Comparison of ENCODE assay signal across 22 cellular contexts in genomic region chr14:80522936-80523335, GRCh38.
DNase-seq lines count a peak whose midpoint lies in the region; ATAC-seq and TF ChIP-seq lines count a peak whose summit lies in the region.
"Had no signal": no experiment of that assay in that cellular context is flagged by ENCODE, and none has a peak within 500 bp of the region (broad histone marks: within the 10 kb centered on the region; RNA-seq: fewer than 3 reads in every experiment).

No MANE protein-coding gene starts in this region.

- intact Hi-C loops in PC-3 (cut with micrococcal nuclease): loop anchor here (1.0 to 2.0 kb wide), 4 partner anchors 47 to 466 kb away; no protein-coding TSS in a partner anchor

- H3K9me2 ChIP-seq in PC-3 (replicated peaks; ENCODE audit: low read length): no peaks in the 10 kb centered on the region

- CTCF ChIA-PET in PC-3 (lab: Charles Lee) (interaction anchor here (0.6 to 1.0 kb wide), 2 partner anchors 63 to 657 kb away, joined by 3 read pairs; no protein-coding TSS in a partner anchor), RWPE1 (lab: Yijun Ruan, JAX) (no interaction called here)

- H3K4me1 Mint-ChIP-seq in stimulated activated naive CD8-positive, alpha-beta T cell treated with anti-CD3 and anti-CD28 coated beads, Interleukin-15, amount 100 ng/mL, for 72 hours: no peaks in the 10 kb centered on the region
- H3K4me1 Mint-ChIP-seq: GM23338, neural crest cell, T-helper 17 cell had no signal

- H2AFZ ChIP-seq in PC-3 (ENCODE audit: low read length) (no peak overlapping the region), osteoblast (ENCODE audit: low read length) (peak overlapping the region; percentile 2)
- H2AFZ ChIP-seq: GM23338 had no signal

- no peaks in the 10 kb centered on the region for H3K27me3 ChIP-seq in PC-3 (ENCODE audit: low read length)
- H3K27me3 ChIP-seq in osteoblast (ENCODE audit: insufficient read depth, low read length): no peaks in the 10 kb centered on the region

- H3K9me3 ChIP-seq in PC-3 (ENCODE audit: low read length) (no peaks in the 10 kb centered on the region), osteoblast (ENCODE audit: low read depth, low read length) (no peaks in the 10 kb centered on the region)
- H3K9me3 ChIP-seq: psoas muscle had no signal

- peaks cover 34% of the 10 kb centered on the region for H3K4me1 ChIP-seq in PC-3 (ENCODE audit: insufficient read depth, low read length)
- H3K4me1 ChIP-seq in osteoblast (ENCODE audit: insufficient read depth, low read length): peaks cover 6% of the 10 kb centered on the region
- H3K4me1 ChIP-seq: psoas muscle had no signal

- POLR2A ChIA-PET in PC-3 (lab: Charles Lee; ENCODE audit: unreplicated experiment) (no interaction called here), RWPE1 (lab: Yijun Ruan, JAX; ENCODE audit: low non-redundant PET) (no interaction called here)

- H3K27ac ChIP-seq in PC-3 (ENCODE audit: low read length): peak overlapping the region; percentile 57
- no peak overlapping the region for H3K27ac ChIP-seq in osteoblast (ENCODE audit: low read depth, low read length)
- no peak overlapping the region for H3K27ac ChIP-seq in RWPE1
- H3K27ac ChIP-seq: psoas muscle, WERI-Rb-1 had no signal

- no TSS peak for BruUV-seq in PC-3 (replicated peaks; lab: Mats Ljungman, UMichigan)

- H3K4me3 ChIP-seq in PC-3 (ENCODE audit: low read length): peak overlapping the region; percentile 20; the same call in 1 of the 2 replicates
- no peak overlapping the region for H3K4me3 ChIP-seq in osteoblast (ENCODE audit: insufficient read depth, low read length)
- H3K4me3 ChIP-seq: GM23338, psoas muscle had no signal

- no peak overlapping the region for H3K4me3 Mint-ChIP-seq in stimulated activated naive CD8-positive, alpha-beta T cell treated with anti-CD3 and anti-CD28 coated beads, Interleukin-15, amount 100 ng/mL, for 72 hours
- H3K4me3 Mint-ChIP-seq: CD4-positive, alpha-beta T cell; effector memory CD8-positive, alpha-beta T cell; GM23338; neural crest cell; T-helper 17 cell had no signal

- H4K20me1 ChIP-seq in PC-3 (ENCODE audit: low read length) (no peaks in the 10 kb centered on the region), osteoblast (ENCODE audit: insufficient read depth, low read length) (no peaks in the 10 kb centered on the region)

- ATAC-seq in PC-3 (peak; percentile 43), HG02623 (IDR thresholded peaks at IDR 0.05; ENCODE audit: unreplicated experiment) (no peak)
- no peak for ATAC-seq in stimulated activated naive CD8-positive, alpha-beta T cell treated with anti-CD3 and anti-CD28 coated beads, Interleukin-15, amount 100 ng/mL, for 72 hours
- ATAC-seq: effector memory CD8-positive, alpha-beta T cell; GM23338; psoas muscle; T-helper 17 cell had no signal

- TF ChIP-seq CTCF in PC-3 (conservative IDR thresholded peaks at IDR 0.05; ENCODE audit: low read depth, low read length) (no peak), osteoblast (IDR thresholded peaks at IDR 0.05; ENCODE audit: extremely low read depth, low read depth, low read length) (no peak), RWPE1 (conservative IDR thresholded peaks at IDR 0.05; ENCODE audit: low read depth) (no peak)

- H3K79me2 ChIP-seq in PC-3 (ENCODE audit: low read length) (no peaks in the 10 kb centered on the region), osteoblast (ENCODE audit: insufficient read depth, low read length) (no peaks in the 10 kb centered on the region)

- H3K27me3 Mint-ChIP-seq in stimulated activated naive CD8-positive, alpha-beta T cell treated with anti-CD3 and anti-CD28 coated beads, Interleukin-15, amount 100 ng/mL, for 72 hours: no peaks in the 10 kb centered on the region
- H3K27me3 Mint-ChIP-seq: CD4-positive, alpha-beta T cell; effector memory CD8-positive, alpha-beta T cell; T-helper 17 cell had no signal

- H3K27ac Mint-ChIP-seq in stimulated activated naive CD8-positive, alpha-beta T cell treated with anti-CD3 and anti-CD28 coated beads, Interleukin-15, amount 100 ng/mL, for 72 hours: no peak overlapping the region
- H3K27ac Mint-ChIP-seq: CD4-positive, alpha-beta T cell; effector memory CD8-positive, alpha-beta T cell; GM23338; T-helper 17 cell had no signal

- no peak overlapping the region for H3K9ac ChIP-seq in PC-3 (ENCODE audit: low read length)

- no peaks in the 10 kb centered on the region for H3K9me3 Mint-ChIP-seq in stimulated activated naive CD8-positive, alpha-beta T cell treated with anti-CD3 and anti-CD28 coated beads, Interleukin-15, amount 100 ng/mL, for 72 hours
- H3K9me3 Mint-ChIP-seq: CD4-positive, alpha-beta T cell; effector memory CD8-positive, alpha-beta T cell; GM23338; neural crest cell had no signal

- DNase-seq in EH (ENCODE audit: low read depth): peak; percentile 37
- peak; percentile 34 for DNase-seq in PC-3
- peak; percentile 20 for DNase-seq in fibroblast of peridontal ligament (ENCODE audit: extremely low read depth)
- DNase-seq in osteoblast (ENCODE audit: insufficient read length, low spot score, missing footprints): no peak
- DNase-seq in HCEC 1CT: no peak
- DNase-seq in RWPE1 (ENCODE audit: low spot score): no peak
- no peak for DNase-seq in stimulated activated naive CD8-positive, alpha-beta T cell treated with anti-CD3 and anti-CD28 coated beads, Interleukin-15, amount 100 ng/mL, for 72 hours
- DNase-seq: activated gamma-delta T cell; CD4-positive, alpha-beta T cell; effector memory CD8-positive, alpha-beta T cell; Kasumi-1; kidney; NCI-H1436 treated with DMSO at 0.1 percent for 48 hours; NCI-H2171; OCI-M1; psoas muscle; stimulated activated CD4-positive, alpha-beta T cell treated with anti-CD3 and anti-CD28 coated beads, Interleukin-4, amount 100 ng/mL, for 4 hours; T-helper 17 cell; WERI-Rb-1 had no signal

- 0 out of 2 replicates have a peak, but pooled peaks cover 4% of the 10 kb centered on the region for H3K36me3 ChIP-seq in PC-3 (ENCODE audit: low read depth, low read length)
- H3K36me3 ChIP-seq in osteoblast (ENCODE audit: insufficient read depth, low read length): no peaks in the 10 kb centered on the region
- H3K36me3 ChIP-seq: WERI-Rb-1 had no signal

- H3K4me2 ChIP-seq in PC-3 (ENCODE audit: low read length) (peak overlapping the region; percentile 63), osteoblast (ENCODE audit: insufficient read depth, low read length) (no peak overlapping the region)
- H3K4me2 ChIP-seq: GM23338 had no signal

- H3F3A ChIP-seq in PC-3 (ENCODE audit: low read length, unreplicated experiment): peaks cover 9% of the 10 kb centered on the region

Comparison
In these comparisons a context has a peak if more than half of its experiments do, and no peak if none do; other contexts are left out.
1. DNase-seq: peak in EH (single experiment), PC-3 (single experiment) and fibroblast of peridontal ligament (single experiment); none in osteoblast (single experiment), HCEC 1CT (single experiment), RWPE1 (single experiment) and stimulated activated naive CD8-positive, alpha-beta T cell treated with anti-CD3 and anti-CD28 coated beads, Interleukin-15, amount 100 ng/mL, for 72 hours (0 of 2).